24 cellular contexts compared by ENCODE assay signal in the genomic region with DNA sequence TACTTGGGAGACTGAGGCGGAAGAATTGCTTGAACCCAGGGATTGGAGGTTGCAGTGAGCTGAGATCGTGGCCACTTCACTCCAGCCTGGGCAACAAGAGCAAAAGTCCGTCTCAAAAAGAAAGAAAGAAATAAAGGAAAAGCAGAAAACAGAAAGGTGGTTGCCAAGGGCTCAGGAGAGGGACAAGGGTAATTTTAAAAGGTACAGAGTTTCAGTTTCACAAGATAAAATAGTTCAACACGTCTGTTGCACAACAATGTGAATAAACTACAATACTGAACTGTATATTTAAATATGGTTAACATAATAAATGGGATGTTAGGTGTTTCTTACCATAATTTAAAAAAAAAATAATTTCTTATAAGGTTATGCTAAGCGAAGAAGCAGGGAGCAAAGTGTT.
"Had no signal": no experiment of that assay in that cellular context is flagged by ENCODE, and none has a peak within 500 bp of the region (broad histone marks: within the 10 kb centered on the region; RNA-seq: fewer than 3 reads in every experiment).

No MANE protein-coding gene starts in this region.

- DNase-seq: cortex of kidney; effector memory CD8-positive, alpha-beta T cell; foreskin fibroblast; gastrocnemius medialis; head of caudate nucleus; mucosa of descending colon; naive B cell; nucleus accumbens; sigmoid colon; stimulated activated CD4-positive, alpha-beta T cell treated with anti-CD3 and anti-CD28 coated beads, Interleukin-4, amount 100 ng/mL, for 4 hours; stimulated activated naive B cell treated with anti-CD40 and anti-IgM and Interleukin-4, amounts not matched to agents 10 μg/mL and 1 μg/mL and 100 μg/mL, for 72 hours; upper lobe of left lung had no signal

- H3K4me3 ChIP-seq: gastrocnemius medialis, lung, mucosa of descending colon, prostate gland, right atrium auricular region, sigmoid colon, thoracic aorta, tibial nerve, upper lobe of left lung had no signal

- H3K4me1 ChIP-seq: gastrocnemius medialis, prostate gland, right atrium auricular region, sigmoid colon, tibial nerve, upper lobe of left lung had no signal

- H3K4me1 Mint-ChIP-seq: memory B cell, naive B cell had no signal

- H3K27ac ChIP-seq: epithelial cell of prostate, gastrocnemius medialis, prostate gland, right atrium auricular region, sigmoid colon, thoracic aorta, tibial nerve, upper lobe of left lung had no signal

- H3K27me3 Mint-ChIP-seq: effector memory CD8-positive, alpha-beta T cell; memory B cell; naive B cell; natural killer cell treated with Interleukin-12 subunit alpha and Interleukin-12 subunit beta and Interleukin-15 and Interleukin-18, amount 100 ng/mL, for 72 hours; stimulated activated naive B cell treated with anti-CD40 and anti-IgM and Interleukin-4, amounts not matched to agents 10 μg/mL and 1 μg/mL and 100 μg/mL, for 72 hours; stimulated activated naive CD8-positive, alpha-beta T cell treated with anti-CD3 and anti-CD28 coated beads, Interleukin-15, Interleukin-2, amounts not matched to agents 100 ng/mL and 50 ng/mL, for 24 hours had no signal

- H3K9me3 ChIP-seq: gastrocnemius medialis, mucosa of descending colon, prostate gland, right atrium auricular region, sigmoid colon, thoracic aorta, tibial nerve, upper lobe of left lung had no signal

- H3K4me3 Mint-ChIP-seq: effector memory CD8-positive, alpha-beta T cell; memory B cell; naive B cell; natural killer cell treated with Interleukin-12 subunit alpha and Interleukin-12 subunit beta and Interleukin-15 and Interleukin-18, amount 100 ng/mL, for 72 hours; stimulated activated naive B cell treated with anti-CD40 and anti-IgM and Interleukin-4, amounts not matched to agents 10 μg/mL and 1 μg/mL and 100 μg/mL, for 72 hours; stimulated activated naive CD8-positive, alpha-beta T cell treated with anti-CD3 and anti-CD28 coated beads, Interleukin-15, Interleukin-2, amounts not matched to agents 100 ng/mL and 50 ng/mL, for 24 hours had no signal

- FAIRE-seq: keratinocyte, urothelium cell line had no signal

- ATAC-seq: effector memory CD8-positive, alpha-beta T cell; esophagus mucosa; gastrocnemius medialis; mucosa of descending colon; natural killer cell treated with Interleukin-12 subunit alpha and Interleukin-12 subunit beta and Interleukin-15 and Interleukin-18, amount 100 ng/mL, for 72 hours; stimulated activated naive B cell treated with anti-CD40 and anti-IgM and Interleukin-4, amounts not matched to agents 10 μg/mL and 1 μg/mL and 100 μg/mL, for 72 hours had no signal

- H3K9me3 Mint-ChIP-seq: effector memory CD8-positive, alpha-beta T cell; memory B cell; naive B cell; natural killer cell treated with Interleukin-12 subunit alpha and Interleukin-12 subunit beta and Interleukin-15 and Interleukin-18, amount 100 ng/mL, for 72 hours; stimulated activated naive B cell treated with anti-CD40 and anti-IgM and Interleukin-4, amounts not matched to agents 10 μg/mL and 1 μg/mL and 100 μg/mL, for 72 hours; stimulated activated naive CD8-positive, alpha-beta T cell treated with anti-CD3 and anti-CD28 coated beads, Interleukin-15, Interleukin-2, amounts not matched to agents 100 ng/mL and 50 ng/mL, for 24 hours had no signal

- H3K27me3 ChIP-seq: gastrocnemius medialis, right atrium auricular region, sigmoid colon, tibial nerve, upper lobe of left lung had no signal

- H3K27ac Mint-ChIP-seq: memory B cell; natural killer cell treated with Interleukin-12 subunit alpha and Interleukin-12 subunit beta and Interleukin-15 and Interleukin-18, amount 100 ng/mL, for 72 hours; stimulated activated naive B cell treated with anti-CD40 and anti-IgM and Interleukin-4, amounts not matched to agents 10 μg/mL and 1 μg/mL and 100 μg/mL, for 72 hours; stimulated activated naive CD8-positive, alpha-beta T cell treated with anti-CD3 and anti-CD28 coated beads, Interleukin-15, Interleukin-2, amounts not matched to agents 100 ng/mL and 50 ng/mL, for 24 hours had no signal
